In genomic region chr3:88090681-88091080, GRCh38 we compare ENCODE assay signal across 27 cellular contexts.
"Had no signal": no experiment of that assay in that cellular context is flagged by ENCODE, and none has a peak within 500 bp of the region (broad histone marks: within the 10 kb centered on the region; RNA-seq: fewer than 3 reads in every experiment).

No MANE protein-coding gene starts in this region.

- FAIRE-seq: islet of Langerhans had no signal

- H3K9me3 ChIP-seq: lower lobe of right lung, ovary, prostate gland, sigmoid colon, tibial nerve, uterus had no signal

- H3K4me2 ChIP-seq: neural progenitor cell had no signal

- H3K4me1 ChIP-seq: lower lobe of right lung, neural progenitor cell, prostate gland, sigmoid colon, spleen, tibial nerve, uterus had no signal

- H3K36me3 ChIP-seq: neural progenitor cell, ovary, prostate gland, uterus had no signal

- DNase-seq: hypothalamus; immature natural killer cell; kidney; lower lobe of right lung; mammary epithelial cell; mesenchymal stem cell; naive thymus-derived CD8-positive, alpha-beta T cell; nephron progenitor cell; ovary; retina; right cardiac atrium; sigmoid colon; small intestine; spleen; stimulated activated CD4-positive, alpha-beta T cell treated with anti-CD3 and anti-CD28 coated beads, Interleukin-1b, Interleukin-23, amount 100 ng/mL, for 48 hours; stimulated activated CD4-positive, alpha-beta T cell treated with anti-CD3 and anti-CD28 coated beads, Interleukin-2, amount 100 ng/mL, for 48 hours; stimulated activated CD4-positive, alpha-beta T cell treated with anti-CD3 and anti-CD28 coated beads, Interleukin-4, amount 100 ng/mL, for 4 hours; stimulated activated CD8-positive, alpha-beta memory T cell treated with anti-CD3 and anti-CD28 coated beads, Interleukin-4, amount 100 ng/mL, for 48 hours; stimulated activated naive CD4-positive, alpha-beta T cell treated with Interleukin-2 at 50 U/mL for 16 hours; stimulated activated naive CD8-positive, alpha-beta T cell treated with anti-CD3 and anti-CD28 coated beads, Interleukin-15, amount 100 ng/mL, for 72 hours; substantia nigra; uterus had no signal

- H3K9ac ChIP-seq: neural progenitor cell had no signal

- H2AFZ ChIP-seq: neural progenitor cell had no signal

- ATAC-seq: lower lobe of right lung; naive thymus-derived CD8-positive, alpha-beta T cell; right cardiac atrium; stimulated activated memory B cell treated with anti-CD40 and anti-IgM and Interleukin-4, amounts not matched to agents 10 μg/mL and 1 μg/mL and 100 μg/mL, for 72 hours; stimulated activated naive CD8-positive, alpha-beta T cell treated with anti-CD3 and anti-CD28 coated beads, Interleukin-15, amount 100 ng/mL, for 72 hours had no signal

- H3K27me3 ChIP-seq: neural progenitor cell, ovary, sigmoid colon, spleen, tibial nerve, uterus had no signal

- H3K4me3 ChIP-seq: lower lobe of right lung, neural progenitor cell, ovary, prostate gland, sigmoid colon, spleen, tibial nerve, uterus had no signal

- H3K27ac ChIP-seq: lower lobe of right lung, neural progenitor cell, ovary, prostate gland, sigmoid colon, spleen, tibial nerve, uterus had no signal
